20 cellular contexts compared by ENCODE assay signal in genomic region chr5:57408714-57409113, GRCh38.
DNase-seq lines count a peak whose midpoint lies in the region; ATAC-seq, FAIRE-seq and TF ChIP-seq lines count a peak whose summit lies in the region.
"Had no signal": no experiment of that assay in that cellular context is flagged by ENCODE, and none has a peak within 500 bp of the region (broad histone marks: within the 10 kb centered on the region; RNA-seq: fewer than 3 reads in every experiment).

No MANE protein-coding gene starts in this region.

- no peak for FAIRE-seq in urothelium cell line (lab: Jason Lieb, UNC)
- FAIRE-seq: endometrium, small intestine, TTC549 had no signal

- H3K27me3 ChIP-seq in BLaER1 treated with 17β-estradiol and CSF1 and Interleukin-3, amounts not matched to agents 10 nM and 100 nM = no peaks in the 10 kb centered on the region
- no peaks in the 10 kb centered on the region for H3K27me3 ChIP-seq in body of pancreas
- no peaks in the 10 kb centered on the region for H3K27me3 ChIP-seq in smooth muscle cell (ENCODE audit: low read depth)
- H3K27me3 ChIP-seq: cardiac muscle cell, SJSA1 had no signal

- H2AFZ ChIP-seq in smooth muscle cell (ENCODE audit: low read depth) = peak overlapping the region; percentile 51

- H3K4me2 ChIP-seq in BLaER1 treated with 17β-estradiol and CSF1 and Interleukin-3, amounts not matched to agents 10 nM and 100 nM = peak overlapping the region; percentile 6 to 59 (median 41); a peak in 18 of 22 replicates
- peak overlapping the region; percentile 14 for H3K4me2 ChIP-seq in smooth muscle cell

- intact Hi-C loops in body of pancreas (cut with DNase I) = no loop called here
- intact Hi-C loops in left ventricle myocardium superior (cut with micrococcal nuclease) = no loop called here

- no peak for TF ChIP-seq CTCF in body of pancreas (IDR thresholded peaks at IDR 0.05)
- TF ChIP-seq CTCF in smooth muscle cell (IDR thresholded peaks at IDR 0.05; ENCODE audit: borderline replicate concordance, insufficient read depth, poor library complexity, severe bottlenecking) = no peak

- H3K9ac ChIP-seq in BLaER1 treated with 17β-estradiol and CSF1 and Interleukin-3, amounts not matched to agents 10 nM and 100 nM = no peak overlapping the region
- no peak overlapping the region for H3K9ac ChIP-seq in smooth muscle cell (ENCODE audit: low read depth)

- 4 to 5% methylated on average over 1 of the region's 1 CpG for WGBS in body of pancreas, 2 donors
- WGBS in smooth muscle cell (ENCODE audit: low lambda C conversion rate) = 83% methylated on average over 1 of the region's 1 CpG

- ATAC-seq in body of pancreas (peak; percentile 68), left ventricle myocardium superior (peak; percentile 55)
- ATAC-seq: activated CD8-positive, alpha-beta T cell treated with anti-CD3 and anti-CD28 coated beads for 36 hours had no signal

- H3K27ac ChIP-seq in BLaER1 treated with 17β-estradiol and CSF1 and Interleukin-3, amounts not matched to agents 10 nM and 100 nM = no peak overlapping the region; a peak in 1 of 22 replicates
- H3K27ac ChIP-seq in body of pancreas (peak overlapping the region in 3 of 4 donors; percentile 18 to 56 (median 42)), smooth muscle cell (ENCODE audit: low read depth) (no peak overlapping the region)
- H3K27ac ChIP-seq: C4-2B, cardiac muscle cell, SJSA1 had no signal

- no peaks in the 10 kb centered on the region for H4K20me1 ChIP-seq in BLaER1 treated with 17β-estradiol and CSF1 and Interleukin-3, amounts not matched to agents 10 nM and 100 nM
- no peaks in the 10 kb centered on the region for H4K20me1 ChIP-seq in smooth muscle cell (ENCODE audit: low read depth)

- H3K9me3 ChIP-seq in BLaER1 treated with 17β-estradiol and CSF1 and Interleukin-3, amounts not matched to agents 10 nM and 100 nM (replicated peaks in 1 of 11) = 0 out of 22 replicates have a peak, but pooled peaks cover 0 to 5% (median 0%) of the 10 kb centered on the region in 11 experiments
- H3K9me3 ChIP-seq in body of pancreas (no peaks in the 10 kb centered on the region), smooth muscle cell (replicated peaks; ENCODE audit: low read depth) (no peaks in the 10 kb centered on the region)
- H3K9me3 ChIP-seq: SJSA1 had no signal

- DNase-seq in body of pancreas (no peak), left ventricle myocardium superior (no peak), smooth muscle cell (lab: John Stamatoyannopoulos, UW; ENCODE audit: unreplicated experiment) (no peak), NCI-H187 treated with DMSO at 0.1 percent for 48 hours (lab: John Stamatoyannopoulos, UW) (no peak), COLO668 (lab: John Stamatoyannopoulos, UW; ENCODE audit: unreplicated experiment) (no peak), NCI-H187 (lab: John Stamatoyannopoulos, UW) (no peak), urothelium cell line (ENCODE audit: low spot score) (no peak)
- DNase-seq: activated CD8-positive, alpha-beta T cell treated with anti-CD3 and anti-CD28 coated beads for 36 hours; activated effector memory CD4-positive, alpha-beta T cell treated with Interleukin-2 at 50 U/mL for 16 hours; hippocampal formation; mammary epithelial cell; NCI-H2171 treated with DMSO at 0.1 percent for 48 hours; NK-92 treated with Interleukin-12 subunit alpha and Interleukin-12 subunit beta, amount 100 ng/mL, for 24 hours; small intestine had no signal

- no peak for TF ChIP-seq POLR2A in body of pancreas (IDR thresholded peaks at IDR 0.05)

- H3K79me2 ChIP-seq in smooth muscle cell (ENCODE audit: low read depth) = no peaks in the 10 kb centered on the region

- H3K36me3 ChIP-seq in BLaER1 treated with 17β-estradiol and CSF1 and Interleukin-3, amounts not matched to agents 10 nM and 100 nM = no peaks in the 10 kb centered on the region
- no peaks in the 10 kb centered on the region for H3K36me3 ChIP-seq in body of pancreas (replicated peaks in 1 of 2; ENCODE audit: insufficient read depth in 1 of 2, low read depth in 2 of 2)
- no peaks in the 10 kb centered on the region for H3K36me3 ChIP-seq in smooth muscle cell (ENCODE audit: low read depth)
- H3K36me3 ChIP-seq: cardiac muscle cell, SJSA1 had no signal

- H3K4me3 ChIP-seq in BLaER1 treated with 17β-estradiol and CSF1 and Interleukin-3, amounts not matched to agents 10 nM and 100 nM = no peak overlapping the region
- H3K4me3 ChIP-seq in body of pancreas = no peak overlapping the region
- H3K4me3 ChIP-seq in smooth muscle cell = no peak overlapping the region
- H3K4me3 ChIP-seq: cardiac muscle cell, SJSA1 had no signal

- peaks cover 13% of the 10 kb centered on the region for H3F3A ChIP-seq in smooth muscle cell (ENCODE audit: low read depth)

- peaks cover 14 to 31% (median 26%) of the 10 kb centered on the region in 10 experiments for H3K4me1 ChIP-seq in BLaER1 treated with 17β-estradiol and CSF1 and Interleukin-3, amounts not matched to agents 10 nM and 100 nM
- peaks cover 34% of the 10 kb centered on the region for H3K4me1 ChIP-seq in body of pancreas
- no peaks in the 10 kb centered on the region for H3K4me1 ChIP-seq in smooth muscle cell (ENCODE audit: low read depth)
- H3K4me1 ChIP-seq: SJSA1 had no signal

Comparison
In these comparisons a context has a peak if more than half of its experiments do, and no peak if none do; other contexts are left out.
1. H3K27ac ChIP-seq: peak in body of pancreas (3 of 4); none in BLaER1 treated with 17β-estradiol and CSF1 and Interleukin-3, amounts not matched to agents 10 nM and 100 nM (0 of 11) and smooth muscle cell (single experiment).